In genomic region chr18:35953688-35954087, GRCh38 we compare ENCODE assay signal across 17 cellular contexts.
DNase-seq lines count a peak whose midpoint lies in the region; ATAC-seq and TF ChIP-seq lines count a peak whose summit lies in the region.
"Had no signal": no experiment of that assay in that cellular context is flagged by ENCODE, and none has a peak within 500 bp of the region (broad histone marks: within the 10 kb centered on the region; RNA-seq: fewer than 3 reads in every experiment).

No MANE protein-coding gene starts in this region.

- WGBS in esophagus squamous epithelium, 2 donors = 82 to 85% methylated on average over 1 of the region's 1 CpG

- BruUV-seq in Caco-2 (replicated peaks; lab: Mats Ljungman, UMichigan) = no TSS peak

- no peaks in the 10 kb centered on the region for H3K36me3 ChIP-seq in KMS-11 (ENCODE audit: insufficient read depth)
- H3K36me3 ChIP-seq in Caco-2 (ENCODE audit: control insufficient read depth, insufficient read depth, low read length) = no peaks in the 10 kb centered on the region
- H3K36me3 ChIP-seq in CD8-positive, alpha-beta T cell (ENCODE audit: insufficient read depth, low read length) = no peaks in the 10 kb centered on the region
- H3K36me3 ChIP-seq in esophagus squamous epithelium = no peaks in the 10 kb centered on the region

- no peak for TF ChIP-seq CTCF in KMS-11 (conservative IDR thresholded peaks at IDR 0.05; ENCODE audit: low read depth, low read length)
- TF ChIP-seq CTCF in Caco-2 (IDR thresholded peaks at IDR 0.05; ENCODE audit: insufficient read depth in 1 of 2, low read depth in 1 of 2, low read length in 1 of 2, severe bottlenecking in 1 of 2, unreplicated experiment in 1 of 2) = no peak
- TF ChIP-seq CTCF in CD8-positive, alpha-beta T cell (IDR thresholded peaks at IDR 0.05) = no peak
- no peak for TF ChIP-seq CTCF in esophagus squamous epithelium (IDR thresholded peaks at IDR 0.05)

- no peak overlapping the region for H3K27ac Mint-ChIP-seq in Caco-2 (ENCODE audit: unreplicated experiment)
- no peak overlapping the region for H3K27ac Mint-ChIP-seq in CD8-positive, alpha-beta T cell
- H3K27ac Mint-ChIP-seq: activated CD4-positive, alpha-beta T cell treated with anti-CD3 and anti-CD28 coated beads, Interleukin-2, amount 10 ng/mL, durations not matched to agents 7 days and 5 days had no signal

- no peak overlapping the region for H2AFZ ChIP-seq in KMS-11 (ENCODE audit: low read depth)

- H3K4me2 ChIP-seq in KMS-11 = peak overlapping the region; percentile 30; the same call in 1 of the 2 replicates

- CTCF ChIA-PET in Caco-2 (lab: Charles Lee) = no interaction called here
- CTCF ChIA-PET in CD8-positive, alpha-beta T cell (lab: Charles Lee) = no interaction called here

- DNase-seq in Caco-2 (no peak), retina (no peak), esophagus squamous epithelium (lab: John Stamatoyannopoulos, UW) (no peak)
- DNase-seq in CD8-positive, alpha-beta T cell = no peak
- DNase-seq: activated CD4-positive, alpha-beta T cell treated with anti-CD3 and anti-CD28 coated beads, Interleukin-2, amount 10 ng/mL, durations not matched to agents 7 days and 5 days; aorta; glutamatergic neuron; GOT3; left ventricle myocardium superior; mucosa of descending colon; NCI-H1436 treated with DMSO at 0.1 percent for 48 hours; NCI-H345 had no signal

- H4K20me1 ChIP-seq in KMS-11 (ENCODE audit: insufficient read depth) = no peaks in the 10 kb centered on the region

- H3K36me3 Mint-ChIP-seq in Caco-2 (ENCODE audit: insufficient read depth, unreplicated experiment) = no peaks in the 10 kb centered on the region
- no peaks in the 10 kb centered on the region for H3K36me3 Mint-ChIP-seq in CD8-positive, alpha-beta T cell

- no peak overlapping the region for H3K4me3 Mint-ChIP-seq in Caco-2 (ENCODE audit: unreplicated experiment)
- no peak overlapping the region for H3K4me3 Mint-ChIP-seq in CD8-positive, alpha-beta T cell
- H3K4me3 Mint-ChIP-seq: activated CD4-positive, alpha-beta T cell treated with anti-CD3 and anti-CD28 coated beads, Interleukin-2, amount 10 ng/mL, durations not matched to agents 7 days and 5 days had no signal

- H3K4me3 ChIP-seq in KMS-11 (IDR thresholded peaks at IDR 0.05; ENCODE audit: insufficient read depth, low read depth, low read length) = no peak overlapping the region
- no peak overlapping the region for H3K4me3 ChIP-seq in Caco-2 (ENCODE audit: low read depth, low read length)
- no peak overlapping the region for H3K4me3 ChIP-seq in CD8-positive, alpha-beta T cell (ENCODE audit: low read depth, low read length)
- H3K4me3 ChIP-seq in esophagus squamous epithelium = no peak overlapping the region
- H3K4me3 ChIP-seq: mucosa of descending colon had no signal

- no peaks in the 10 kb centered on the region for H3K79me2 ChIP-seq in KMS-11 (ENCODE audit: insufficient read depth, low read depth)

- H3K27ac ChIP-seq in KMS-11 (no peak overlapping the region), esophagus squamous epithelium (no peak overlapping the region)
- no peak overlapping the region for H3K27ac ChIP-seq in CD8-positive, alpha-beta T cell (ENCODE audit: low read depth, low read length)
- H3K27ac ChIP-seq: RWPE1 had no signal

- ATAC-seq in GM18861 (IDR thresholded peaks at IDR 0.05; ENCODE audit: unreplicated experiment) = peak; percentile 75
- peak; percentile 73 for ATAC-seq in GM21381 (IDR thresholded peaks at IDR 0.05; ENCODE audit: unreplicated experiment)
- ATAC-seq in HG02763 (IDR thresholded peaks at IDR 0.05; ENCODE audit: unreplicated experiment) = peak; percentile 60
- ATAC-seq in CD8-positive, alpha-beta T cell = no peak
- ATAC-seq: left ventricle myocardium superior, mucosa of descending colon had no signal

- H3K4me1 ChIP-seq in KMS-11 (ENCODE audit: low read depth, poor library complexity, severe bottlenecking) (peaks cover 11% of the 10 kb centered on the region), Caco-2 (no peaks in the 10 kb centered on the region), esophagus squamous epithelium (peaks cover 0 to 10% (median 3%) of the 10 kb centered on the region in 3 donors)
- H3K4me1 ChIP-seq in CD8-positive, alpha-beta T cell (ENCODE audit: insufficient read depth, low read length) = no peaks in the 10 kb centered on the region

- H3K9ac ChIP-seq in KMS-11 = no peak overlapping the region

- H3K9me3 ChIP-seq in Caco-2 = no peaks in the 10 kb centered on the region
- H3K9me3 ChIP-seq in CD8-positive, alpha-beta T cell (ENCODE audit: low read length) = no peaks in the 10 kb centered on the region
- peaks cover 0 to 5% (median 0%) of the 10 kb centered on the region in 3 donors for H3K9me3 ChIP-seq in esophagus squamous epithelium
- H3K9me3 ChIP-seq: mucosa of descending colon had no signal

- intact Hi-C loops in Caco-2 (cut with micrococcal nuclease; ENCODE audit: unreplicated experiment) (no loop called here), esophagus squamous epithelium (cut with DNase I) (loop anchor here (5.0 kb wide), 1 partner anchor 196 kb away; no protein-coding TSS in a partner anchor)
- intact Hi-C loops in CD8-positive, alpha-beta T cell (cut with DNase I, micrococcal nuclease) = loop anchor here (5.0 to 10.0 kb wide), 2 partner anchors 199 to 546 kb away; no protein-coding TSS in a partner anchor

- no peak for TF ChIP-seq POLR2A in esophagus squamous epithelium (IDR thresholded peaks at IDR 0.05)

- H3K4me1 Mint-ChIP-seq in Caco-2 (ENCODE audit: low read depth, unreplicated experiment) = no peaks in the 10 kb centered on the region
- H3K4me1 Mint-ChIP-seq in CD8-positive, alpha-beta T cell (ENCODE audit: low read depth) = no peaks in the 10 kb centered on the region

- no peaks in the 10 kb centered on the region for H3K27me3 ChIP-seq in KMS-11 (ENCODE audit: insufficient read depth, low read depth)
- H3K27me3 ChIP-seq in Caco-2 (replicated peaks; ENCODE audit: control insufficient read depth, insufficient read depth, low read length) = no peaks in the 10 kb centered on the region
- peaks cover 5% of the 10 kb centered on the region for H3K27me3 ChIP-seq in CD8-positive, alpha-beta T cell (ENCODE audit: insufficient read depth, low read length)
- peaks cover 0 to 27% (median 0%) of the 10 kb centered on the region in 4 donors for H3K27me3 ChIP-seq in esophagus squamous epithelium

- POLR2A ChIA-PET in Caco-2 (lab: Charles Lee) = no interaction called here
- POLR2A ChIA-PET in CD8-positive, alpha-beta T cell (lab: Charles Lee) = no interaction called here

- peaks cover 2% of the 10 kb centered on the region for H3K27me3 Mint-ChIP-seq in Caco-2 (ENCODE audit: insufficient read depth, unreplicated experiment)
- H3K27me3 Mint-ChIP-seq in CD8-positive, alpha-beta T cell (ENCODE audit: low read depth) = peaks cover 33% of the 10 kb centered on the region

- no peaks in the 10 kb centered on the region for H3K9me3 Mint-ChIP-seq in Caco-2 (ENCODE audit: unreplicated experiment)
- no peaks in the 10 kb centered on the region for H3K9me3 Mint-ChIP-seq in CD8-positive, alpha-beta T cell
- H3K9me3 Mint-ChIP-seq: activated CD4-positive, alpha-beta T cell treated with anti-CD3 and anti-CD28 coated beads, Interleukin-2, amount 10 ng/mL, durations not matched to agents 7 days and 5 days had no signal
